8 cellular contexts compared by ENCODE assay signal in genomic region chr5:102762095-102762534, GRCh38. TPM values are rescaled to one million over a fixed set of nuclear protein-coding genes. Genes with fewer than 3 reads are reported as not detected.
DNase-seq lines count a peak whose midpoint lies in the region; ATAC-seq, FAIRE-seq and TF ChIP-seq lines count a peak whose summit lies in the region.

No MANE protein-coding gene starts in this region.

- CTCF ChIA-PET in AG04449 (lab: Yijun Ruan, JAX) = interaction anchor here (1.1 kb wide), 1 partner anchor 279 kb away, joined by 3 read pairs; no protein-coding TSS in a partner anchor
- CTCF ChIA-PET in T-cell (lab: Charles Lee) = interaction anchor here in 1 of 2 donors (1.0 kb wide), 1 partner anchor 17 kb away, joined by 3 read pairs; no protein-coding TSS in a partner anchor

- intact Hi-C loops in CD14-positive monocyte (cut with micrococcal nuclease) = no loop called here

- no peak overlapping the region for H3K4me3 ChIP-seq in AG04449 (ENCODE audit: low read depth, low read length)
- peak overlapping the region in 2 of 3 experiments; percentile 30 to 39 for H3K4me3 ChIP-seq in keratinocyte (ENCODE audit: control insufficient read depth in 2 of 3, extremely low read depth in 1 of 3, insufficient read depth in 2 of 3, low read depth in 1 of 3, low read length in 3 of 3)

- H3K27me3 ChIP-seq in keratinocyte (ENCODE audit: control insufficient read depth, extremely low read depth, insufficient read depth, low read length) = no peaks in the 10 kb centered on the region

- no peak for FAIRE-seq in keratinocyte (lab: Jason Lieb, UNC)

- H3K9me3 Mint-ChIP-seq in T-cell = no peaks in the 10 kb centered on the region
- no peaks in the 10 kb centered on the region for H3K9me3 Mint-ChIP-seq in CD14-positive monocyte

- peaks cover 9% of the 10 kb centered on the region for H3K9me1 ChIP-seq in keratinocyte (ENCODE audit: control insufficient read depth, extremely low read depth, insufficient read depth, low read length)

- H3K36me3 Mint-ChIP-seq in T-cell (no peaks in the 10 kb centered on the region), CD14-positive monocyte (no peaks in the 10 kb centered on the region)

- H3K27ac Mint-ChIP-seq in T-cell = peak overlapping the region; percentile 53 to 80
- no peak overlapping the region for H3K27ac Mint-ChIP-seq in CD14-positive monocyte

- H4K20me1 ChIP-seq in keratinocyte (ENCODE audit: control insufficient read depth, extremely low read depth, insufficient read depth, low read length) = peaks cover 2% of the 10 kb centered on the region

- H3K79me2 ChIP-seq in keratinocyte (ENCODE audit: control insufficient read depth, insufficient read depth, low read length) = peaks cover 66% of the 10 kb centered on the region

- peak overlapping the region; percentile 70 for H3K4me2 ChIP-seq in keratinocyte (ENCODE audit: control insufficient read depth, extremely low read depth, insufficient read depth, low read depth, low read length)

- DNase-seq in AG04449 (ENCODE audit: low read depth, low spot score) (peak; percentile 12), T-cell (no peak), keratinocyte (ENCODE audit: low read depth, low spot score) (no peak), CD14-positive monocyte (ENCODE audit: low spot score) (no peak), iPS-NIHi11 (ENCODE audit: low spot score) (no peak), NCI-H146 treated with DMSO at 0.1 percent for 48 hours (lab: John Stamatoyannopoulos, UW; ENCODE audit: unreplicated experiment) (no peak)

- H3K4me1 Mint-ChIP-seq in T-cell (peaks cover 41 to 76% (median 71%) of the 10 kb centered on the region in 3 donors), CD14-positive monocyte (peaks cover 13% of the 10 kb centered on the region)

- H3K27me3 Mint-ChIP-seq in T-cell = no peaks in the 10 kb centered on the region
- H3K27me3 Mint-ChIP-seq in CD14-positive monocyte (ENCODE audit: low read depth in 3 of 3) = peaks cover 0 to 2% (median 1%) of the 10 kb centered on the region in 3 donors

- ATAC-seq in GM18861 (IDR thresholded peaks at IDR 0.05; ENCODE audit: unreplicated experiment) (peak; percentile 56), HG02973 (IDR thresholded peaks at IDR 0.05; ENCODE audit: unreplicated experiment) (peak; percentile 78), T-cell (replicated peaks in 1 of 4) (peak; percentile 30 to 59 (median 38))

- H2AFZ ChIP-seq in keratinocyte (ENCODE audit: control insufficient read depth, low read length) = no peak overlapping the region

- H3K9me3 ChIP-seq in keratinocyte (ENCODE audit: control insufficient read depth, low read depth, low read length) = no peaks in the 10 kb centered on the region

- H3K36me3 ChIP-seq in keratinocyte (ENCODE audit: control insufficient read depth in 2 of 2, extremely low read depth in 1 of 2, insufficient read depth in 2 of 2, low read length in 2 of 2) = no peaks in the 10 kb centered on the region

- dilution Hi-C loops in keratinocyte (cut with MboI; ENCODE audit: extremely low pct_ligation_motif_present, low sequenced_read_pairs) = no loop called here

- TF ChIP-seq CTCF in AG04449 (IDR thresholded peaks at IDR 0.05; ENCODE audit: insufficient read depth, low read length, missing control alignments) (no peak), keratinocyte (optimal IDR thresholded peaks at IDR 0.05 in 1 of 3, IDR thresholded peaks at IDR 0.05 in 1 of 3, conservative IDR thresholded peaks at IDR 0.05 in 1 of 3; ENCODE audit: extremely low read depth in 1 of 3, insufficient read depth in 2 of 3, low read length in 3 of 3) (no peak), CD14-positive monocyte (IDR thresholded peaks at IDR 0.05) (no peak)

- peak overlapping the region; percentile 56 for H3K27ac ChIP-seq in keratinocyte (ENCODE audit: control insufficient read depth, insufficient read depth, low read length)

- POLR2A ChIA-PET in AG04449 (lab: Yijun Ruan, JAX) = no interaction called here
- POLR2A ChIA-PET in T-cell (lab: Charles Lee) = interaction anchor here (0.6 to 0.7 kb wide), 2 partner anchors 102 to 358 kb away, joined by 3 read pairs; partner anchors contain the start of gene PPIP5K2 (in 1 of the 2)

- H3K4me1 ChIP-seq in keratinocyte (ENCODE audit: control insufficient read depth, extremely low read depth, insufficient read depth, low read length) = peaks cover 26% of the 10 kb centered on the region

- H3K9ac ChIP-seq in keratinocyte (ENCODE audit: control insufficient read depth, extremely low read depth, insufficient read depth, low read length) = peak overlapping the region; percentile 43

- H3K4me3 Mint-ChIP-seq in T-cell (peak overlapping the region; percentile 48 to 71 (median 54)), CD14-positive monocyte (no peak overlapping the region)

RNA-seq across cellular contexts. Expression of gene PAM, which starts 7.0 kb away (rescaled TPM):
- 10 to 100 TPM; 17.5 to 29.2 (median 23.3) TPM for total RNA-seq in T-cell
- 105 to 192 TPM (median 149 TPM) in 3 replicates for polyA plus RNA-seq in keratinocyte
- 96.9 TPM for polyA plus RNA-seq in keratinocyte (2011; ENCODE audit: low read depth)
- 73.8 and 136 TPM in 2 replicates for polyA plus RNA-seq in keratinocyte (2011; cell fraction: cytosol; rRNA removed)
- 229 and 277 TPM in 2 replicates for polyA plus RNA-seq in keratinocyte (2011; cell fraction: nucleus; rRNA removed)
- polyA plus RNA-seq in keratinocyte (2012; ENCODE audit: low replicate concordance) = 82.4 and 84.4 TPM in 2 replicates
- 47.6 to 157 TPM (median 127 TPM) in 3 replicates for polyA minus RNA-seq in keratinocyte
- 104 TPM for polyA minus RNA-seq in keratinocyte (2011; cell fraction: cytosol; rRNA and poly(A)+ RNA removed)
- polyA minus RNA-seq in keratinocyte (2011; cell fraction: nucleus; rRNA and poly(A)+ RNA removed) = 257 and 400 TPM in 2 replicates
- polyA plus RNA-seq in CD14-positive monocyte = 10 to 100 TPM; 11.8 to 27.4 TPM

Comparison
In these comparisons a context has a peak if more than half of its experiments do, and no peak if none do; other contexts are left out.
1. H3K27ac Mint-ChIP-seq: peak in T-cell (2 of 2); none in CD14-positive monocyte (0 of 7).
2. H3K4me3 Mint-ChIP-seq: peak in T-cell (3 of 3); none in CD14-positive monocyte (0 of 2).
3. Peak in every context shown above with its lines, with median percentiles within 50 percentile points of each other: ATAC-seq.